ENCODE assay signal across 8 cellular contexts in genomic region chr10:15715619-15716227, GRCh38. TPM values are rescaled to one million over a fixed set of nuclear protein-coding genes. Genes with fewer than 3 reads are reported as not detected.
DNase-seq lines count a peak whose midpoint lies in the region; ATAC-seq and TF ChIP-seq lines count a peak whose summit lies in the region.

No MANE protein-coding gene starts in this region.

- no peaks in the 10 kb centered on the region for H3K9me2 ChIP-seq in PC-3 (replicated peaks; ENCODE audit: low read length)

- 36% methylated on average over 5 of the region's 5 CpGs for WGBS in prostate gland

- H3K9me3 ChIP-seq in PC-3 (ENCODE audit: low read length) (no peaks in the 10 kb centered on the region), prostate gland (no peaks in the 10 kb centered on the region)

- no peak overlapping the region for H3K4me2 ChIP-seq in PC-3 (ENCODE audit: low read length)

- no TSS peak for BruUV-seq in PC-3 (replicated peaks; lab: Mats Ljungman, UMichigan)

- H3K36me3 ChIP-seq in PC-3 (ENCODE audit: low read depth, low read length): no peaks in the 10 kb centered on the region
- no peaks in the 10 kb centered on the region for H3K36me3 ChIP-seq in prostate gland

- DNase-seq in G401 (ENCODE audit: low spot score): peak; percentile 25
- DNase-seq in PC-3: peak; percentile 10
- DNase-seq in fibroblast of gingiva (ENCODE audit: low read depth): peak; percentile 16
- DNase-seq in prostate gland (ENCODE audit: low spot score): no peak
- DNase-seq in stimulated activated CD4-positive, alpha-beta T cell treated with anti-CD3 and anti-CD28 coated beads, Interleukin-4, amount 100 ng/mL, for 4 hours: no peak
- no peak for DNase-seq in SIG-M5 treated with dmso at 0.1 percent for 504 hours (lab: John Stamatoyannopoulos, UW; ENCODE audit: unreplicated experiment)
- DNase-seq in SIG-M5 (lab: John Stamatoyannopoulos, UW): no peak

- no peak overlapping the region for H3K9ac ChIP-seq in PC-3 (ENCODE audit: low read length)

- ATAC-seq in PC-3 (peak; percentile 38; the same call in 1 of the 2 replicates), GM18511 (IDR thresholded peaks at IDR 0.05; ENCODE audit: unreplicated experiment) (no peak)

- no peak overlapping the region for H2AFZ ChIP-seq in PC-3 (ENCODE audit: low read length)

- H3K27me3 ChIP-seq in PC-3 (ENCODE audit: low read length): peaks cover 21% of the 10 kb centered on the region
- peaks cover 2% of the 10 kb centered on the region for H3K27me3 ChIP-seq in prostate gland (replicated peaks; ENCODE audit: insufficient read depth)

- TF ChIP-seq POLR2A in prostate gland (IDR thresholded peaks at IDR 0.05): no peak

- no peaks in the 10 kb centered on the region for H4K20me1 ChIP-seq in PC-3 (ENCODE audit: low read length)

- no peak overlapping the region for H3K27ac ChIP-seq in PC-3 (ENCODE audit: low read length)
- H3K27ac ChIP-seq in prostate gland: no peak overlapping the region

- CTCF ChIA-PET in PC-3 (lab: Charles Lee): no interaction called here

- no peaks in the 10 kb centered on the region for H3F3A ChIP-seq in PC-3 (ENCODE audit: low read length, unreplicated experiment)

- no peak overlapping the region for H3K4me3 ChIP-seq in PC-3 (ENCODE audit: low read length)
- no peak overlapping the region for H3K4me3 ChIP-seq in prostate gland

- intact Hi-C loops in PC-3 (cut with micrococcal nuclease) (loop anchor here (5.0 kb wide), 1 partner anchor 107 kb away; no protein-coding TSS in a partner anchor), prostate gland (cut with DNase I) (loop anchor here (2.0 to 5.0 kb wide), 2 partner anchors 131 to 188 kb away; no protein-coding TSS in a partner anchor)

- POLR2A ChIA-PET in PC-3 (lab: Charles Lee; ENCODE audit: unreplicated experiment): no interaction called here

- in situ Hi-C loops in G401 (cut with HindIII; ENCODE audit: low sequenced_read_pairs): no loop called here

- peak; percentile 40; the same call in 1 of the 2 replicates for TF ChIP-seq CTCF in PC-3 (conservative IDR thresholded peaks at IDR 0.05; ENCODE audit: low read depth, low read length)
- peak in 3 of 4 experiments; percentile 44 to 59 (median 50) for TF ChIP-seq CTCF in prostate gland (IDR thresholded peaks at IDR 0.05)

- no peaks in the 10 kb centered on the region for H3K79me2 ChIP-seq in PC-3 (ENCODE audit: low read length)

- H3K4me1 ChIP-seq in PC-3 (ENCODE audit: insufficient read depth, low read length) (no peaks in the 10 kb centered on the region), prostate gland (replicated peaks) (no peaks in the 10 kb centered on the region)

RNA-seq across cellular contexts. Expression of gene ITGA8, which starts 4.0 kb away (rescaled TPM):
- total RNA-seq in G401 (2014; rRNA removed; shearing (Covaris generic)): 0.12 and 0.64 TPM in 2 replicates
- total RNA-seq in PC-3 (2014; rRNA removed): not detected in 2 replicates
- 10 to 100 TPM; 10.3 to 11.2 TPM for total RNA-seq in prostate gland

Comparison
In these comparisons a context has a peak if more than half of its experiments do, and no peak if none do; other contexts are left out.
1. DNase-seq: peak in G401 (single experiment), PC-3 (single experiment) and fibroblast of gingiva (single experiment); none in prostate gland (single experiment), stimulated activated CD4-positive, alpha-beta T cell treated with anti-CD3 and anti-CD28 coated beads, Interleukin-4, amount 100 ng/mL, for 4 hours (0 of 2), SIG-M5 treated with dmso at 0.1 percent for 504 hours (single experiment) and SIG-M5 (single experiment).